Comparison of ENCODE assay signal across 8 cellular contexts in the genomic region with DNA sequence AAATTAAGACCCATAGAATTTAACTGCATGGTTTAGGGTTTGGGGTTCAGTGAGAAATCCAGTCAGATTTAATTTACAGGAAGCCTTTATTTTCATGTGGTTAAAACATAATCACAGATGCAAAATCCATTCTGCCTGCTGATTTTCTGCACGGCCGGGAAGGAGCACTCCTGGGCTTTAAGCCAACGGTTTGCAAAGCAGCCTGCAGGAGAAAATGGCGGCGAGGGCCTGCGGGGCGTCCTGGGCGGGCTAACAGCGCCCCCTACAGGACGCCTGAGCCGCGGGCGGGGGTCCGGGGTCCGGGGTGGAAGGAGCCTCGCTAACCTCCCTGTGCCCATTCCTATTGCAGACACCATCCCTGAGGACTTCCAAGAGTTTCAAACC. TPM values are rescaled to one million over a fixed set of nuclear protein-coding genes. Genes with fewer than 3 reads are reported as not detected.
DNase-seq lines count a peak whose midpoint lies in the region; ATAC-seq and TF ChIP-seq lines count a peak whose summit lies in the region.

No MANE protein-coding gene starts in this region.

- peak; percentile 72 for ATAC-seq in esophagus mucosa
- ATAC-seq in naive thymus-derived CD8-positive, alpha-beta T cell = peak; percentile 70 to 74
- no peak for ATAC-seq in HG03025 (IDR thresholded peaks at IDR 0.05; ENCODE audit: low FRiP score, unreplicated experiment)

- peaks cover 2 to 12% (median 8%) of the 10 kb centered on the region in 4 donors for H3K4me1 Mint-ChIP-seq in naive thymus-derived CD8-positive, alpha-beta T cell

- TF ChIP-seq CTCF in A673 (conservative IDR thresholded peaks at IDR 0.05; ENCODE audit: low read depth, low read length) (peak; percentile 98), GM20000 (IDR thresholded peaks at IDR 0.05; ENCODE audit: extremely low read depth, missing control alignments) (peak; percentile 44)

- peaks cover 0 to 23% (median 14%) of the 10 kb centered on the region in 3 donors for H3K36me3 Mint-ChIP-seq in naive thymus-derived CD8-positive, alpha-beta T cell

- H3K4me1 ChIP-seq in A673 (ENCODE audit: insufficient read depth, low read length, poor library complexity, severe bottlenecking) = peaks cover 4% of the 10 kb centered on the region
- peaks cover 0 to 12% (median 11%) of the 10 kb centered on the region in 5 donors for H3K4me1 ChIP-seq in subcutaneous abdominal adipose tissue (ENCODE audit: control insufficient read depth in 5 of 5, insufficient read depth in 5 of 5, low read length in 5 of 5)

- BruUV-seq in A673 (replicated peaks; lab: Mats Ljungman, UMichigan) = no TSS peak

- CTCF ChIA-PET in A673 (lab: Charles Lee) = interaction anchor here (0.8 to 1.7 kb wide), 7 partner anchors 26 to 1061 kb away, joined by 3 to 24 read pairs (median 5); no protein-coding TSS in a partner anchor

- peak overlapping the region in 3 of 5 donors; percentile 63 to 74 (median 71) for H3K9ac ChIP-seq in subcutaneous abdominal adipose tissue (ENCODE audit: low read length in 5 of 5)

- intact Hi-C loops in A673 (cut with micrococcal nuclease; ENCODE audit: unreplicated experiment) = loop anchor here (1.0 to 5.0 kb wide), 8 partner anchors 90 to 1058 kb away; a partner anchor contains a TSS

- H3K27ac Mint-ChIP-seq in naive thymus-derived CD8-positive, alpha-beta T cell = peak overlapping the region in 6 of 10 donors; percentile 18 to 91 (median 58)

- no peaks in the 10 kb centered on the region for H3K9me3 Mint-ChIP-seq in naive thymus-derived CD8-positive, alpha-beta T cell

- H3K27me3 ChIP-seq in A673 (replicated peaks; ENCODE audit: insufficient read depth, low read depth, low read length, poor library complexity) (no peaks in the 10 kb centered on the region), subcutaneous abdominal adipose tissue (ENCODE audit: control insufficient read depth in 5 of 5, insufficient read depth in 4 of 5, low read length in 5 of 5) (no peaks in the 10 kb centered on the region)

- H3K4me3 Mint-ChIP-seq in naive thymus-derived CD8-positive, alpha-beta T cell = peak overlapping the region in 9 of 10 donors; percentile 70 to 91 (median 79)

- H3K36me3 ChIP-seq in A673 (ENCODE audit: insufficient read depth, low read length, poor library complexity, severe bottlenecking) = no peaks in the 10 kb centered on the region
- H3K36me3 ChIP-seq in subcutaneous abdominal adipose tissue (ENCODE audit: control insufficient read depth in 5 of 5, insufficient read depth in 5 of 5, low read length in 5 of 5) = peaks cover 0 to 17% (median 0%) of the 10 kb centered on the region in 5 donors

- no peak overlapping the region for H3K27ac ChIP-seq in A673 (ENCODE audit: low read depth, low read length, poor library complexity, severe bottlenecking)
- peak overlapping the region; percentile 64 for H3K27ac ChIP-seq in subcutaneous abdominal adipose tissue (ENCODE audit: low read depth, low read length)

- DNase-seq in A673 (ENCODE audit: low spot score) = peak; percentile 92
- peak; percentile 66 for DNase-seq in GM20000 (ENCODE audit: low spot score)
- peak; percentile 29 for DNase-seq in NCI-H510A (lab: John Stamatoyannopoulos, UW)
- peak; percentile 42 for DNase-seq in activated T-cell treated with anti-CD3 and anti-CD28 coated beads for 24 hours (ENCODE audit: low read depth)
- DNase-seq in naive thymus-derived CD8-positive, alpha-beta T cell = peak in 8 of 10 donors; percentile 31 to 72 (median 50)

- no peaks in the 10 kb centered on the region for H3K27me3 Mint-ChIP-seq in naive thymus-derived CD8-positive, alpha-beta T cell

- H3K9me3 ChIP-seq in A673 (ENCODE audit: low read depth, low read length, poor library complexity, severe bottlenecking) (no peaks in the 10 kb centered on the region), subcutaneous abdominal adipose tissue (ENCODE audit: control insufficient read depth in 5 of 5, low read length in 5 of 5) (no peaks in the 10 kb centered on the region)

- H3K4me3 ChIP-seq in A673 (ENCODE audit: low read depth, low read length, poor library complexity, severe bottlenecking) (peak overlapping the region; percentile 33), subcutaneous abdominal adipose tissue (ENCODE audit: low read depth in 1 of 5, low read length in 5 of 5) (peak overlapping the region; percentile 48 to 78 (median 59))

- POLR2A ChIA-PET in A673 (lab: Charles Lee; ENCODE audit: low non-redundant PET) = no interaction called here
- POLR2A ChIA-PET in naive thymus-derived CD8-positive, alpha-beta T cell (lab: Charles Lee) = interaction anchor here (1.3 kb wide), 1 partner anchor 225 kb away, joined by 4 read pairs; no protein-coding TSS in a partner anchor

RNA-seq across cellular contexts. Expression of a gene that starts 47.6 kb away (rescaled TPM):
- total RNA-seq in A673 (2021) = 0.43 and 1.6 TPM in 2 replicates
- total RNA-seq in esophagus mucosa = 0.16 TPM
- total RNA-seq in naive thymus-derived CD8-positive, alpha-beta T cell = under 1 TPM in 1 of 2 experiments, not detected in 1; 0.52 TPM
- under 1 TPM in 1 of 3 donors, not detected in 2; 0.68 TPM for polyA plus RNA-seq in naive thymus-derived CD8-positive, alpha-beta T cell

Comparison
In these comparisons a context has a peak if more than half of its experiments do, and no peak if none do; other contexts are left out.
1. DNase-seq: peak in every context shown above with its lines; median percentile 92 in A673; 66 in GM20000; 50 in naive thymus-derived CD8-positive, alpha-beta T cell; 42 in activated T-cell treated with anti-CD3 and anti-CD28 coated beads for 24 hours; 29 in NCI-H510A.